ENCODE assay signal across 7 cellular contexts in the genomic region with DNA sequence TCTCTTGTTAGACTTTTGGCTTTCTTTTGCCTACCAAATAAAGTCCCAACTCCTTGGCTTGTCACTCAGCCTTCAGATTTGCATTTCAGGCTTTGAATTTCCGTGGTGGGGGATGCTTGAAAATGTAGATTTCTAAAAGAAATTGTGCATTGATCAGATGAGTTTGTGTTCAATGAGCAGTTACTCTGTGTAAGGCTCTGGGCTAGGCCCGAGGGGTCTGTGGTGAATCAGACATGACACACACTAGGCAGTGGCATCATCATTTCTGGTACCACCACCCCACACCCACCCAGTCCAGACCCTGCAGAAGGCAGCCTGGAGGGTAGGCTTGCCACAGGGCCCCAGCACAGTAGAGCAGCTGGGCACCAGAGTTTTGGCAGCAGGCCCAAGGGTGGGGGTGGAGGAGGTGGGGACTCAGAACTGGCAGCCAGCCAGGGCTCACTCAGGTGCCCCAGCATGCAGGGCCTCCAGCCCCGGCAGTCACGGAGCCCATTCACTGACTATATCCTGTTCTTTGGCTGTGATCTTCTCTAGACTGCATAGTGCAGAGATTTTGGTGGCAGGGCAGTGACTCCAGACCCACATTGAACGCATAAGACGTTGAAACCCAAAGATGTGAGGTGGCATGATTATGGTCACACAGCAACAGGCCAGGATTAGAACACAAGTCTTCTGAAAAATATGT.
DNase-seq lines count a peak whose midpoint lies in the region; ATAC-seq, FAIRE-seq and TF ChIP-seq lines count a peak whose summit lies in the region.

No MANE protein-coding gene starts in this region.

- peak overlapping the region; percentile 83 for H3K27ac Mint-ChIP-seq in stimulated activated effector memory CD8-positive, alpha-beta T cell treated with anti-CD3 and anti-CD28 coated beads, Interleukin-12 subunit alpha, Interleukin-12 subunit beta, amount 100 ng/mL, for 72 hours

- H3K27ac ChIP-seq in KOPT-K1 (ENCODE audit: low read depth, low read length, poor library complexity, severe bottlenecking) = peak overlapping the region; percentile 87
- peak overlapping the region; percentile 97 for H3K27ac ChIP-seq in PC-3 (ENCODE audit: low read length)
- H3K27ac ChIP-seq in right lobe of liver = no peak overlapping the region

- peaks cover 58% of the 10 kb centered on the region for H3K4me1 ChIP-seq in PC-3 (ENCODE audit: insufficient read depth, low read length)
- peaks cover 0 to 4% (median 0%) of the 10 kb centered on the region in 4 donors for H3K4me1 ChIP-seq in right lobe of liver

- H3K4me3 Mint-ChIP-seq in stimulated activated effector memory CD8-positive, alpha-beta T cell treated with anti-CD3 and anti-CD28 coated beads, Interleukin-12 subunit alpha, Interleukin-12 subunit beta, amount 100 ng/mL, for 72 hours = no peak overlapping the region

- TF ChIP-seq CTCF in PC-3 (conservative IDR thresholded peaks at IDR 0.05; ENCODE audit: low read depth, low read length) (no peak), right lobe of liver (IDR thresholded peaks at IDR 0.05) (no peak)

- WGBS in right lobe of liver (ENCODE audit: insufficient coverage, low coverage, low lambda C conversion rate, missing lambda C conversion rate) = 71% methylated on average over 3 of the region's 6 CpGs

- no peak for DNase-seq in GM19239 (ENCODE audit: insufficient read length, low spot score)
- peak; percentile 90 for DNase-seq in PC-3
- peak; percentile 19 for DNase-seq in activated T-helper 9 cell treated with anti-CD3 and anti-CD28 coated beads, Interleukin-2, amount 50 U/mL, for 16 hours (ENCODE audit: low read depth)
- peak in 2 of 3 donors; percentile 48 to 59 for DNase-seq in right lobe of liver
- DNase-seq in stimulated activated effector memory CD8-positive, alpha-beta T cell treated with anti-CD3 and anti-CD28 coated beads, Interleukin-12 subunit alpha, Interleukin-12 subunit beta, amount 100 ng/mL, for 72 hours (ENCODE audit: low spot score in 2 of 2) = peak; percentile 27 to 72
- no peak for DNase-seq in putamen (ENCODE audit: low spot score)

- FAIRE-seq in GM19239 (lab: Jason Lieb, UNC) = peak; percentile 86

- no peak overlapping the region for H2AFZ ChIP-seq in PC-3 (ENCODE audit: low read length)

- CTCF ChIA-PET in PC-3 (lab: Charles Lee) = no interaction called here

- intact Hi-C loops in PC-3 (cut with micrococcal nuclease) (loop anchor here (5.0 kb wide), 1 partner anchor 41 kb away; no protein-coding TSS in a partner anchor), right lobe of liver (cut with DNase I) (no loop called here)

- no peaks in the 10 kb centered on the region for H3K9me2 ChIP-seq in PC-3 (replicated peaks; ENCODE audit: low read length)

- H3K9me3 Mint-ChIP-seq in stimulated activated effector memory CD8-positive, alpha-beta T cell treated with anti-CD3 and anti-CD28 coated beads, Interleukin-12 subunit alpha, Interleukin-12 subunit beta, amount 100 ng/mL, for 72 hours = no peaks in the 10 kb centered on the region

- TF ChIP-seq POLR2A in right lobe of liver (IDR thresholded peaks at IDR 0.05) = no peak

- H4K20me1 ChIP-seq in PC-3 (ENCODE audit: low read length) = no peaks in the 10 kb centered on the region

- H3K4me3 ChIP-seq in PC-3 (ENCODE audit: low read length) (no peak overlapping the region), right lobe of liver (no peak overlapping the region)

- H3K4me2 ChIP-seq in PC-3 (ENCODE audit: low read length) = peak overlapping the region; percentile 66

- peaks cover 47% of the 10 kb centered on the region for H3K4me1 Mint-ChIP-seq in stimulated activated effector memory CD8-positive, alpha-beta T cell treated with anti-CD3 and anti-CD28 coated beads, Interleukin-12 subunit alpha, Interleukin-12 subunit beta, amount 100 ng/mL, for 72 hours

- peaks cover 1% of the 10 kb centered on the region for H3K9me3 ChIP-seq in KOPT-K1 (ENCODE audit: insufficient read depth, low read length, poor library complexity, severe bottlenecking)
- no peaks in the 10 kb centered on the region for H3K9me3 ChIP-seq in PC-3 (ENCODE audit: low read length)
- H3K9me3 ChIP-seq in right lobe of liver = no peaks in the 10 kb centered on the region

- no TSS peak for BruUV-seq in PC-3 (replicated peaks; lab: Mats Ljungman, UMichigan)

- H3K79me2 ChIP-seq in PC-3 (ENCODE audit: low read length) = no peaks in the 10 kb centered on the region

- peaks cover 6% of the 10 kb centered on the region for H3K36me3 Mint-ChIP-seq in stimulated activated effector memory CD8-positive, alpha-beta T cell treated with anti-CD3 and anti-CD28 coated beads, Interleukin-12 subunit alpha, Interleukin-12 subunit beta, amount 100 ng/mL, for 72 hours

- H3K9ac ChIP-seq in PC-3 (ENCODE audit: low read length) = no peak overlapping the region

- H3F3A ChIP-seq in PC-3 (ENCODE audit: low read length, unreplicated experiment) = peaks cover 4% of the 10 kb centered on the region

- H3K27me3 ChIP-seq in PC-3 (ENCODE audit: low read length) = no peaks in the 10 kb centered on the region
- no peaks in the 10 kb centered on the region for H3K27me3 ChIP-seq in right lobe of liver

- peak; percentile 20 for ATAC-seq in PC-3
- ATAC-seq in right lobe of liver = peak in 3 of 4 donors; percentile 19 to 28 (median 25)
- ATAC-seq in stimulated activated effector memory CD8-positive, alpha-beta T cell treated with anti-CD3 and anti-CD28 coated beads, Interleukin-12 subunit alpha, Interleukin-12 subunit beta, amount 100 ng/mL, for 72 hours = peak; percentile 87

- H3K36me3 ChIP-seq in KOPT-K1 (ENCODE audit: insufficient read depth, low read length) (peaks cover 19% of the 10 kb centered on the region; the same call in 1 of the 2 replicates), PC-3 (ENCODE audit: low read depth, low read length) (no peaks in the 10 kb centered on the region), right lobe of liver (peaks cover 0 to 3% (median 0%) of the 10 kb centered on the region in 4 donors)

- POLR2A ChIA-PET in PC-3 (lab: Charles Lee; ENCODE audit: unreplicated experiment) = no interaction called here

Comparison
In these comparisons a context has a peak if more than half of its experiments do, and no peak if none do; other contexts are left out.
1. DNase-seq: peak in PC-3 (single experiment), activated T-helper 9 cell treated with anti-CD3 and anti-CD28 coated beads, Interleukin-2, amount 50 U/mL, for 16 hours (single experiment), right lobe of liver (2 of 3) and stimulated activated effector memory CD8-positive, alpha-beta T cell treated with anti-CD3 and anti-CD28 coated beads, Interleukin-12 subunit alpha, Interleukin-12 subunit beta, amount 100 ng/mL, for 72 hours (2 of 2); none in GM19239 (single experiment) and putamen (single experiment).
2. H3K27ac ChIP-seq: peak in KOPT-K1 (single experiment) and PC-3 (single experiment); none in right lobe of liver (0 of 3).
3. ATAC-seq: peak in every context shown above with its lines; median percentile 87 in stimulated activated effector memory CD8-positive, alpha-beta T cell treated with anti-CD3 and anti-CD28 coated beads, Interleukin-12 subunit alpha, Interleukin-12 subunit beta, amount 100 ng/mL, for 72 hours; 25 in right lobe of liver; 20 in PC-3.